In genomic region chr16:59941581-59941980, GRCh38 we compare ENCODE assay signal across 34 cellular contexts.
"Had no signal": no experiment of that assay in that cellular context is flagged by ENCODE, and none has a peak within 500 bp of the region (broad histone marks: within the 10 kb centered on the region; RNA-seq: fewer than 3 reads in every experiment).

No MANE protein-coding gene starts in this region.

- H3K9ac ChIP-seq: KMS-11 had no signal

- H3K27ac ChIP-seq: KMS-11 had no signal

- DNase-seq: Karpas-422, Kasumi-1, KG1, MG63, MM.1S, MV-4-11, NCI-H1048, NCI-H1092, NCI-H1092 treated with DMSO at 0.1 percent for 48 hours, NCI-H1105, NCI-H1105 treated with DMSO at 0.1 percent for 48 hours, NCI-H1417, NCI-H1417 treated with DMSO at 0.1 percent for 48 hours, NCI-H1436, NCI-H1436 treated with DMSO at 0.1 percent for 48 hours, NCI-H146, NCI-H1694, NCI-H1694 treated with DMSO at 0.1 percent for 48 hours, NCI-H187, NCI-H187 treated with DMSO at 0.1 percent for 48 hours, NCI-H2029, NCI-H2029 treated with DMSO at 0.1 percent for 48 hours, NCI-H2081, NCI-H2081 treated with DMSO at 0.1 percent for 48 hours, NCI-H2107, NCI-H2171, NCI-H2171 treated with DMSO at 0.1 percent for 48 hours, NCI-H2227 treated with DMSO at 0.1 percent for 48 hours, NCI-H226, NCI-H345, NCI-H446, NCI-H446 treated with DMSO at 0.1 percent for 48 hours, NCI-H510A had no signal

- H3K4me2 ChIP-seq: KMS-11 had no signal

- H3K36me3 ChIP-seq: MG63 had no signal

- H3K4me3 ChIP-seq: MG63 had no signal

- H3K27me3 ChIP-seq: MG63 had no signal
